Comparison of ENCODE assay signal across 18 cellular contexts in the genomic region with DNA sequence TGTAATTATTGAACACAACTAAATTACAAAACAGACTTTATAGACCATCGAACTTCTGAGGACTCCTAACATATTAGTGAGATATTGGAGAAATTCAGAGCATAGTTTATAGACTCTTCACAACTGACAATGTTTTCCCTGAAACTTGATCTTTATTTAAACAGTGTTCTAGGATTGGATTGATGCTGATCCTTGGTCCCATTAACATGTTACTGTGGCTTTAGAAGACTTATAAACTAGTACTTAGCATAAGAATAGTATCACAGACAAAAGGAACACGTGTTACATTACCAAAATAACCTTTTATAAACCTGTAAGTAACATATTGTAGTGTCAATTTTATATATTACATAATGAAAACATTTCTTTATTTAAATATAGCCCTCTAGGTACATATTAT.
"Had no signal": no experiment of that assay in that cellular context is flagged by ENCODE, and none has a peak within 500 bp of the region (broad histone marks: within the 10 kb centered on the region; RNA-seq: fewer than 3 reads in every experiment).

No MANE protein-coding gene starts in this region.

- H3K4me1 ChIP-seq: breast epithelium, foreskin keratinocyte, parathyroid adenoma, thyroid gland, upper lobe of right lung had no signal

- H3K9ac ChIP-seq: parathyroid adenoma had no signal

- H3K36me3 ChIP-seq: breast epithelium, thyroid gland, upper lobe of right lung had no signal

- H3K27ac ChIP-seq: breast epithelium, foreskin keratinocyte, parathyroid adenoma, thyroid gland, upper lobe of right lung, VCaP had no signal

- H3K27me3 ChIP-seq: breast epithelium, foreskin keratinocyte, thyroid gland, upper lobe of right lung had no signal

- DNase-seq: activated CD4-positive, alpha-beta T cell treated with anti-CD3 and anti-CD28 coated beads, Interleukin-2, amount 10 ng/mL, durations not matched to agents 7 days and 5 days; activated CD4-positive, CD25-positive, alpha-beta regulatory T cell treated with anti-CD3 and anti-CD28 coated beads, Interleukin-2, amount 50 U/mL, for 72 hours; activated naive CD4-positive, alpha-beta T cell treated with Interleukin-2 at 50 U/mL for 16 hours; activated naive CD8-positive, alpha-beta T cell treated with anti-CD3 and anti-CD28 coated beads for 36 hours; activated T-cell treated with anti-CD3 and anti-CD28 coated beads, Interleukin-2, amount 50 U/mL, for 1 hour; effector memory CD4-positive, alpha-beta T cell; foreskin keratinocyte; midbrain; right cardiac atrium; stimulated activated CD4-positive, alpha-beta T cell treated with anti-CD3 and anti-CD28 coated beads, Interleukin-12 subunit alpha, Interleukin-12 subunit beta, amount 100 ng/mL, for 4 hours; stimulated activated CD4-positive, alpha-beta T cell treated with anti-CD3 and anti-CD28 coated beads, Interleukin-4, amount 100 ng/mL, for 4 hours; stimulated activated naive CD8-positive, alpha-beta T cell treated with anti-CD3 and anti-CD28 coated beads, Interleukin-15, Interleukin-2, amounts not matched to agents 100 U/mL and 50 U/mL, for 24 hours; T-helper 2 cell; thyroid gland; upper lobe of right lung had no signal

- H3K9me3 ChIP-seq: thyroid gland, upper lobe of right lung had no signal

- H3K4me3 ChIP-seq: breast epithelium, thyroid gland, upper lobe of right lung had no signal
